ENCODE assay signal across 8 cellular contexts in genomic region chr10:44960098-44960480, GRCh38. TPM values are rescaled to one million over a fixed set of nuclear protein-coding genes. Genes with fewer than 3 reads are reported as not detected.
A peak's percentile ranks its signal among the peaks of the same experiment; 100 is the strongest.
DNase-seq lines count a peak whose midpoint lies in the region; ATAC-seq and TF ChIP-seq lines count a peak whose summit lies in the region.

No MANE protein-coding gene starts in this region.

- no peak for TF ChIP-seq CTCF in CD4-positive, alpha-beta T cell (IDR thresholded peaks at IDR 0.05)
- no peak for TF ChIP-seq CTCF in neural progenitor cell (IDR thresholded peaks at IDR 0.05)

- POLR2A ChIA-PET in CD4-positive, alpha-beta T cell (lab: Charles Lee): interaction anchor here (1.2 kb wide), 1 partner anchor 81 kb away, joined by 3 read pairs; no protein-coding TSS in a partner anchor

- H3K4me1 ChIP-seq in NT2/D1 (ENCODE audit: insufficient read depth, insufficient read length) (peaks cover 3% of the 10 kb centered on the region), endocrine pancreas (ENCODE audit: control insufficient read depth, insufficient read depth, low read length) (peaks cover 10% of the 10 kb centered on the region), neural progenitor cell (peaks cover 47% of the 10 kb centered on the region)

- peaks cover 22% of the 10 kb centered on the region for H3F3A ChIP-seq in neural progenitor cell (ENCODE audit: low read depth)

- intact Hi-C loops in CD4-positive, alpha-beta T cell (cut with DNase I, micrococcal nuclease): no loop called here

- no peak overlapping the region for H2AFZ ChIP-seq in neural progenitor cell (replicated peaks)

- H3K36me3 Mint-ChIP-seq in CD4-positive, alpha-beta T cell (ENCODE audit: low read depth): peaks cover 13% of the 10 kb centered on the region
- peaks cover 7% of the 10 kb centered on the region for H3K36me3 Mint-ChIP-seq in neural progenitor cell

- CTCF ChIA-PET in CD4-positive, alpha-beta T cell (lab: Charles Lee): no interaction called here

- no peak overlapping the region for H3K27ac ChIP-seq in CD4-positive, alpha-beta T cell (ENCODE audit: low read depth, low read length)
- no peak overlapping the region for H3K27ac ChIP-seq in neural progenitor cell

- peaks cover 14% of the 10 kb centered on the region for H3K79me2 ChIP-seq in neural progenitor cell (ENCODE audit: low read depth)

- H3K9me3 Mint-ChIP-seq in CD4-positive, alpha-beta T cell: no peaks in the 10 kb centered on the region
- H3K9me3 Mint-ChIP-seq in neural progenitor cell: no peaks in the 10 kb centered on the region

- DNase-seq in CD4-positive, alpha-beta T cell: no peak
- no peak for DNase-seq in NT2/D1 (ENCODE audit: low read depth, low spot score)
- DNase-seq in neural progenitor cell (ENCODE audit: low spot score): peak; percentile 46
- DNase-seq in activated CD4-positive, alpha-beta T cell treated with anti-CD3 and anti-CD28 coated beads for 48 hours: no peak

- H3K27ac Mint-ChIP-seq in CD4-positive, alpha-beta T cell: no peak overlapping the region
- H3K27ac Mint-ChIP-seq in neural progenitor cell: no peak overlapping the region

- H3K4me1 Mint-ChIP-seq in CD4-positive, alpha-beta T cell (ENCODE audit: low read depth): peaks cover 30% of the 10 kb centered on the region
- peaks cover 66% of the 10 kb centered on the region for H3K4me1 Mint-ChIP-seq in neural progenitor cell

- H3K4me3 Mint-ChIP-seq in CD4-positive, alpha-beta T cell: peak overlapping the region; percentile 93
- peak overlapping the region; percentile 86 for H3K4me3 Mint-ChIP-seq in neural progenitor cell

- H3K4me3 ChIP-seq in NT2/D1 (ENCODE audit: insufficient read length, low read depth) (peak overlapping the region; percentile 64), endocrine pancreas (ENCODE audit: control insufficient read depth, insufficient read depth, low read length) (peak overlapping the region; percentile 69), neural progenitor cell (peak overlapping the region; percentile 75)

- no peaks in the 10 kb centered on the region for H4K20me1 ChIP-seq in neural progenitor cell (ENCODE audit: low read depth)

- H3K27me3 Mint-ChIP-seq in CD4-positive, alpha-beta T cell: no peaks in the 10 kb centered on the region
- H3K27me3 Mint-ChIP-seq in neural progenitor cell (ENCODE audit: insufficient read depth, low read depth): no peaks in the 10 kb centered on the region

- ATAC-seq in CD4-positive, alpha-beta T cell (ENCODE audit: poor library complexity): no peak
- no peak for ATAC-seq in GM18511 (IDR thresholded peaks at IDR 0.05; ENCODE audit: unreplicated experiment)
- ATAC-seq in HG03108 (IDR thresholded peaks at IDR 0.05; ENCODE audit: unreplicated experiment): no peak
- ATAC-seq in HG03025 (IDR thresholded peaks at IDR 0.05; ENCODE audit: low FRiP score, unreplicated experiment): no peak

- H3K27me3 ChIP-seq in CD4-positive, alpha-beta T cell (ENCODE audit: control insufficient read depth, insufficient read depth, low read length): no peaks in the 10 kb centered on the region
- H3K27me3 ChIP-seq in NT2/D1 (ENCODE audit: insufficient read depth, insufficient read length) (peaks cover 9% of the 10 kb centered on the region), endocrine pancreas (ENCODE audit: control insufficient read depth, insufficient read depth, low read length) (no peaks in the 10 kb centered on the region), neural progenitor cell (peaks cover 16% of the 10 kb centered on the region)

- peak overlapping the region; percentile 60 for H3K4me2 ChIP-seq in neural progenitor cell

- no peaks in the 10 kb centered on the region for H3K9me3 ChIP-seq in CD4-positive, alpha-beta T cell (ENCODE audit: control insufficient read depth, low read length)
- H3K9me3 ChIP-seq in NT2/D1 (ENCODE audit: insufficient read depth, low read length) (no peaks in the 10 kb centered on the region), endocrine pancreas (ENCODE audit: control insufficient read depth, low read length) (no peaks in the 10 kb centered on the region), neural progenitor cell (ENCODE audit: low read depth) (no peaks in the 10 kb centered on the region)

- H3K9ac ChIP-seq in NT2/D1 (ENCODE audit: insufficient read length, low read depth) (peak overlapping the region; percentile 79), endocrine pancreas (ENCODE audit: control insufficient read depth, insufficient read depth, low read length) (peak overlapping the region; percentile 36), neural progenitor cell (no peak overlapping the region)

- H3K36me3 ChIP-seq in NT2/D1 (ENCODE audit: insufficient read depth, insufficient read length, low read length): peaks cover 16% of the 10 kb centered on the region
- no peaks in the 10 kb centered on the region for H3K36me3 ChIP-seq in endocrine pancreas (ENCODE audit: control insufficient read depth, insufficient read depth, low read length)
- H3K36me3 ChIP-seq in neural progenitor cell: no peaks in the 10 kb centered on the region

RNA-seq across cellular contexts. Expression of gene RASSF4, which starts 0.5 kb away (rescaled TPM):
- 1 to 10 TPM in 1 of 2 experiments, under 1 TPM in 1; 0.88 to 1.4 TPM for total RNA-seq in CD4-positive, alpha-beta T cell
- total RNA-seq in neural progenitor cell (ENCODE audit: low replicate concordance): 3.1 and 9.7 TPM in 2 replicates

RNA-seq across cellular contexts. Expression of gene DEPP1, which starts 18.5 kb away (rescaled TPM):
- not detected for total RNA-seq in CD4-positive, alpha-beta T cell
- 0.71 TPM in 1 of 2 replicates, not detected in the other for total RNA-seq in neural progenitor cell (ENCODE audit: low replicate concordance)

RNA-seq across cellular contexts. Expression of gene ZNF22, which starts 40.6 kb away (rescaled TPM):
- 10 to 100 TPM; 14.1 to 15.3 TPM for total RNA-seq in CD4-positive, alpha-beta T cell
- total RNA-seq in neural progenitor cell (ENCODE audit: low replicate concordance): 60.2 and 81.0 TPM in 2 replicates

RNA-seq across cellular contexts. Expression of gene TMEM72, which starts 49.0 kb away (rescaled TPM):
- total RNA-seq in CD4-positive, alpha-beta T cell: not detected
- not detected in 2 replicates for total RNA-seq in neural progenitor cell (ENCODE audit: low replicate concordance)
